25 cellular contexts compared by ENCODE assay signal in genomic region chr9:12922209-12922914, GRCh38.
DNase-seq lines count a peak whose midpoint lies in the region; ATAC-seq, FAIRE-seq and TF ChIP-seq lines count a peak whose summit lies in the region.
"Had no signal": no experiment of that assay in that cellular context is flagged by ENCODE, and none has a peak within 500 bp of the region (broad histone marks: within the 10 kb centered on the region; RNA-seq: fewer than 3 reads in every experiment).

No MANE protein-coding gene starts in this region.

- peak; percentile 48 for FAIRE-seq in TTC549 (lab: Jason Lieb, UNC)
- FAIRE-seq: G401.6, GM18507, keratinocyte had no signal

- H3K4me1 ChIP-seq in thyroid gland (peaks cover 11 to 21% of the 10 kb centered on the region in 2 donors), A673 (ENCODE audit: insufficient read depth, low read length, poor library complexity, severe bottlenecking) (no peaks in the 10 kb centered on the region)
- H3K4me1 ChIP-seq: psoas muscle had no signal

- ATAC-seq in Right ventricle myocardium superior (ENCODE audit: poor library complexity) (peak; percentile 53), left cardiac atrium (no peak)
- no peak for ATAC-seq in stimulated activated naive CD8-positive, alpha-beta T cell treated with anti-CD3 and anti-CD28 coated beads, Interleukin-15, amount 100 ng/mL, for 72 hours
- ATAC-seq: psoas muscle had no signal

- TF ChIP-seq CTCF in fibroblast of the aortic adventitia (IDR thresholded peaks at IDR 0.05; ENCODE audit: insufficient read depth, low read length) = peak; percentile 7
- TF ChIP-seq CTCF in thyroid gland (IDR thresholded peaks at IDR 0.05) = peak in 1 of 6 experiments; percentile 4
- TF ChIP-seq CTCF in A673 (conservative IDR thresholded peaks at IDR 0.05; ENCODE audit: low read depth, low read length) = no peak

- DNase-seq in Right ventricle myocardium superior (no peak), left cardiac atrium (no peak), fibroblast of the aortic adventitia (ENCODE audit: low read depth) (peak; percentile 20), thyroid gland (no peak), A673 (ENCODE audit: low spot score) (no peak)
- DNase-seq in activated CD8-positive, alpha-beta memory T cell treated with anti-CD3 and anti-CD28 coated beads, Interleukin-2, amount 50 U/mL, for 48 hours = no peak
- DNase-seq in stimulated activated naive CD8-positive, alpha-beta T cell treated with anti-CD3 and anti-CD28 coated beads, Interleukin-15, amount 100 ng/mL, for 72 hours = no peak
- DNase-seq: activated B cell treated with CpG ODN at 0.5 μM for 24 hours; activated CD4-positive, alpha-beta T cell treated with anti-CD3 and anti-CD28 coated beads, Interleukin-2, amount 50 U/mL, for 48 hours; activated CD8-positive, alpha-beta memory T cell treated with anti-CD3 and anti-CD28 coated beads, Interleukin-2, amount 50 U/mL, for 4 hours; activated naive CD8-positive, alpha-beta T cell treated with anti-CD3 and anti-CD28 coated beads, Interleukin-2, amount 10 ng/mL, durations not matched to agents 7 days and 5 days; C1 segment of cervical spinal cord; effector CD8-positive, alpha-beta T cell; NCI-H1105; NCI-H2081; NCI-H774; psoas muscle; stimulated activated CD4-positive, alpha-beta T cell treated with anti-CD3 and anti-CD28 coated beads, Interleukin-1b, Interleukin-23, amount 100 ng/mL, for 48 hours; T-helper 9 cell had no signal

- H3K4me1 Mint-ChIP-seq in stimulated activated naive CD8-positive, alpha-beta T cell treated with anti-CD3 and anti-CD28 coated beads, Interleukin-15, amount 100 ng/mL, for 72 hours = no peaks in the 10 kb centered on the region
- H3K4me1 Mint-ChIP-seq: activated B cell treated with CpG ODN at 0.5 μM for 24 hours; activated naive CD8-positive, alpha-beta T cell treated with anti-CD3 and anti-CD28 coated beads, Interleukin-2, amount 10 ng/mL, durations not matched to agents 7 days and 5 days had no signal

- POLR2A ChIA-PET in A673 (lab: Charles Lee; ENCODE audit: low non-redundant PET) = no interaction called here

- no peaks in the 10 kb centered on the region for H3K9me3 ChIP-seq in thyroid gland
- no peaks in the 10 kb centered on the region for H3K9me3 ChIP-seq in A673 (ENCODE audit: low read depth, low read length, poor library complexity, severe bottlenecking)
- H3K9me3 ChIP-seq: neutrophil, psoas muscle had no signal

- H3K27ac ChIP-seq in thyroid gland (peak overlapping the region in 2 of 3 donors; percentile 74 to 82), A673 (ENCODE audit: low read depth, low read length, poor library complexity, severe bottlenecking) (no peak overlapping the region)
- H3K27ac ChIP-seq: neutrophil, psoas muscle had no signal

- no peak overlapping the region for H3K4me3 Mint-ChIP-seq in stimulated activated naive CD8-positive, alpha-beta T cell treated with anti-CD3 and anti-CD28 coated beads, Interleukin-15, amount 100 ng/mL, for 72 hours
- H3K4me3 Mint-ChIP-seq: activated B cell treated with CpG ODN at 0.5 μM for 24 hours; activated naive CD8-positive, alpha-beta T cell treated with anti-CD3 and anti-CD28 coated beads, Interleukin-2, amount 10 ng/mL, durations not matched to agents 7 days and 5 days had no signal

- CTCF ChIA-PET in A673 (lab: Charles Lee) = no interaction called here

- H3K27me3 Mint-ChIP-seq in stimulated activated naive CD8-positive, alpha-beta T cell treated with anti-CD3 and anti-CD28 coated beads, Interleukin-15, amount 100 ng/mL, for 72 hours = no peaks in the 10 kb centered on the region
- H3K27me3 Mint-ChIP-seq: activated B cell treated with CpG ODN at 0.5 μM for 24 hours; activated naive CD8-positive, alpha-beta T cell treated with anti-CD3 and anti-CD28 coated beads, Interleukin-2, amount 10 ng/mL, durations not matched to agents 7 days and 5 days had no signal

- H3K36me3 ChIP-seq in thyroid gland (no peaks in the 10 kb centered on the region), A673 (ENCODE audit: insufficient read depth, low read length, poor library complexity, severe bottlenecking) (no peaks in the 10 kb centered on the region)
- H3K36me3 ChIP-seq: neutrophil had no signal

- TF ChIP-seq POLR2A in thyroid gland (IDR thresholded peaks at IDR 0.05) = no peak

- H3K4me3 ChIP-seq in fibroblast of the aortic adventitia (ENCODE audit: low read depth, low read length) (no peak overlapping the region), thyroid gland (replicated peaks in 1 of 3) (no peak overlapping the region), A673 (ENCODE audit: low read depth, low read length, poor library complexity, severe bottlenecking) (no peak overlapping the region)
- H3K4me3 ChIP-seq: psoas muscle had no signal

- no peaks in the 10 kb centered on the region for H3K27me3 ChIP-seq in thyroid gland
- H3K27me3 ChIP-seq in A673 (replicated peaks; ENCODE audit: insufficient read depth, low read depth, low read length, poor library complexity) = no peaks in the 10 kb centered on the region
- H3K27me3 ChIP-seq: neutrophil had no signal

- peaks cover 12 to 14% of the 10 kb centered on the region in 2 donors for H3K9me3 Mint-ChIP-seq in stimulated activated naive CD8-positive, alpha-beta T cell treated with anti-CD3 and anti-CD28 coated beads, Interleukin-15, amount 100 ng/mL, for 72 hours
- H3K9me3 Mint-ChIP-seq: activated B cell treated with CpG ODN at 0.5 μM for 24 hours had no signal

- WGBS in thyroid gland, 2 donors = 50% methylated on average over 4 of the region's 4 CpGs

- BruUV-seq in A673 (replicated peaks; lab: Mats Ljungman, UMichigan) = no TSS peak

- no peak overlapping the region for H3K27ac Mint-ChIP-seq in stimulated activated naive CD8-positive, alpha-beta T cell treated with anti-CD3 and anti-CD28 coated beads, Interleukin-15, amount 100 ng/mL, for 72 hours
- H3K27ac Mint-ChIP-seq: activated B cell treated with CpG ODN at 0.5 μM for 24 hours; activated naive CD8-positive, alpha-beta T cell treated with anti-CD3 and anti-CD28 coated beads, Interleukin-2, amount 10 ng/mL, durations not matched to agents 7 days and 5 days; activated T-helper 2 cell treated with anti-CD3 and anti-CD28 coated beads, Interferon-gamma antibody, Interleukin-2, Interleukin-4, amounts not matched to agents 10 μg/mL and 5 μg/mL and 100 μg/mL, durations not matched to agents 14 hours and 24 hours and 36 hours had no signal

- intact Hi-C loops in Right ventricle myocardium superior (cut with DNase I) = no loop called here
- intact Hi-C loops in left cardiac atrium (cut with DNase I) = no loop called here
- intact Hi-C loops in thyroid gland (cut with DNase I) = no loop called here
- intact Hi-C loops in A673 (cut with micrococcal nuclease; ENCODE audit: unreplicated experiment) = no loop called here
